In the genomic region with DNA sequence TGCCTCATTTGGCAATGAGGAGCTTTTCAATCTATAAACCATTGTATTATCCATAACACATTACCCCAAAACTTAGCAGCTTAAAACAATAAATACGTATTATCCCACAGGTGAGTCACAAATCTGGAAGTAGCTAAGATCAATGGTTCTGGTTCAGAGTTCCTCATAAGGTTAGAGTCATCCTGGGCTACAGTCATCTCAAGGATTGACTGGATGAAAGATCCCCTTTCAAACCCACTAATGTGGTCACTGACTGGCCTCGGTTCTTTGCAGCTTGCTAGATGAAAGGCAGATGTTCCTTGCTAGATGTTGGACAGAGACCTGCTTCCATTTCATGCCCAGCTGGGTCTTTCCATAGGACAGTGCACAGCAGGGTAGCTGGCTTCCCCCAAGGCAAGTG, we compare ENCODE assay signal across 16 cellular contexts. TPM values are rescaled to one million over a fixed set of nuclear protein-coding genes. Genes with fewer than 3 reads are reported as not detected.
DNase-seq lines count a peak whose midpoint lies in the region; ATAC-seq and TF ChIP-seq lines count a peak whose summit lies in the region.
"Had no signal": no experiment of that assay in that cellular context is flagged by ENCODE, and none has a peak within 500 bp of the region (broad histone marks: within the 10 kb centered on the region; RNA-seq: fewer than 3 reads in every experiment).

No MANE protein-coding gene starts in this region.

- H3K27me3 ChIP-seq in HCT116 (ENCODE audit: insufficient read depth, low read length) = no peaks in the 10 kb centered on the region
- no peaks in the 10 kb centered on the region for H3K27me3 ChIP-seq in A673 (replicated peaks; ENCODE audit: insufficient read depth, low read depth, low read length, poor library complexity)
- H3K27me3 ChIP-seq: neural progenitor cell had no signal

- no peak overlapping the region for H3K27ac ChIP-seq in HCT116 (ENCODE audit: low read depth, low read length)
- no peak overlapping the region for H3K27ac ChIP-seq in A673 (ENCODE audit: low read depth, low read length, poor library complexity, severe bottlenecking)
- H3K27ac ChIP-seq: C4-2B, KMS-11, neural progenitor cell, SK-N-MC, thoracic aorta had no signal

- intact Hi-C loops in HCT116 (cut with micrococcal nuclease) = loop anchor here (2.0 to 10.0 kb wide), 3 partner anchors 83 to 207 kb away; no protein-coding TSS in a partner anchor
- intact Hi-C loops in A673 (cut with micrococcal nuclease; ENCODE audit: unreplicated experiment) = loop anchor here (5.0 kb wide), 1 partner anchor 124 kb away; no protein-coding TSS in a partner anchor

- no peak for TF ChIP-seq POLR2A in HCT116 (IDR thresholded peaks at IDR 0.05; ENCODE audit: borderline replicate concordance, extremely low read depth, insufficient read depth, insufficient read length)

- POLR2A ChIA-PET in HCT116 (lab: Charles Lee) (no interaction called here), A673 (lab: Charles Lee; ENCODE audit: low non-redundant PET) (no interaction called here)

- H3K4me3 ChIP-seq in HCT116 (replicated peaks in 1 of 2; ENCODE audit: low read depth in 1 of 2, low read length in 2 of 2) (no peak overlapping the region), astrocyte of the cerebellum (ENCODE audit: low read depth, low read length) (no peak overlapping the region), A673 (ENCODE audit: low read depth, low read length, poor library complexity, severe bottlenecking) (no peak overlapping the region)
- H3K4me3 ChIP-seq: neural progenitor cell, SK-N-MC, thoracic aorta had no signal

- no peak overlapping the region for H3K4me2 ChIP-seq in HCT116 (ENCODE audit: low read length)
- H3K4me2 ChIP-seq: KMS-11, neural progenitor cell had no signal

- DNase-seq in stimulated activated CD4-positive, alpha-beta T cell treated with anti-CD3 and anti-CD28 coated beads, Interleukin-12 subunit alpha, Interleukin-12 subunit beta, amount 100 ng/mL, for 48 hours (ENCODE audit: low read depth in 2 of 3, low spot score in 1 of 3) = peak in 2 of 3 donors; percentile 12 to 14
- no peak for DNase-seq in stimulated activated CD4-positive, alpha-beta T cell treated with anti-CD3 and anti-CD28 coated beads, Interleukin-2, amount 100 ng/mL, for 24 hours
- DNase-seq in HCT116 (ENCODE audit: low read depth, low spot score) = no peak
- peak; percentile 11 for DNase-seq in astrocyte of the cerebellum (ENCODE audit: low read depth)
- DNase-seq in stimulated activated naive CD8-positive, alpha-beta T cell treated with anti-CD3 and anti-CD28 coated beads, Interleukin-15, amount 100 ng/mL, for 72 hours = peak in 1 of 2 donors; percentile 35
- no peak for DNase-seq in A673 (ENCODE audit: low spot score)
- DNase-seq in NCI-H1105 (lab: John Stamatoyannopoulos, UW) = no peak
- DNase-seq: activated naive CD8-positive, alpha-beta T cell treated with anti-CD3 and anti-CD28 coated beads, Interleukin-2, amount 10 ng/mL, durations not matched to agents 7 days and 5 days; caudate nucleus; mesendoderm; retina had no signal

- RAD21 ChIA-PET in HCT116 (lab: Charles Lee; ENCODE audit: low non-redundant PET in 1 of 2, low total read pairs in 2 of 2, uncharacterized antibody in 2 of 2, unreplicated experiment in 2 of 2) = interaction anchor here (0.7 to 1.1 kb wide), 2 partner anchors 73 to 84 kb away, joined by 3 to 4 read pairs; no protein-coding TSS in a partner anchor

- peaks cover 5% of the 10 kb centered on the region; the same call in 1 of the 2 replicates for H4K20me1 ChIP-seq in HCT116 (ENCODE audit: insufficient read depth)

- H3K79me2 ChIP-seq in HCT116 (ENCODE audit: insufficient read depth, low read length) = no peaks in the 10 kb centered on the region

- in situ Hi-C loops in astrocyte of the cerebellum (cut with HindIII; ENCODE audit: low sequenced_read_pairs) = loop anchor here (5.0 kb wide), 2 partner anchors 69 to 164 kb away; a partner anchor contains a TSS

- BruUV-seq in HCT116 (replicated peaks; lab: Mats Ljungman, UMichigan) = no TSS peak
- no TSS peak for BruUV-seq in A673 (replicated peaks; lab: Mats Ljungman, UMichigan)

- H3K9me3 ChIP-seq in HCT116 (ENCODE audit: control insufficient read depth in 1 of 2, insufficient read depth in 1 of 2, low read depth in 1 of 2, low read length in 2 of 2) = no peaks in the 10 kb centered on the region
- no peaks in the 10 kb centered on the region for H3K9me3 ChIP-seq in A673 (ENCODE audit: low read depth, low read length, poor library complexity, severe bottlenecking)
- H3K9me3 ChIP-seq: thoracic aorta had no signal

- H3K4me1 ChIP-seq in HCT116 (ENCODE audit: control insufficient read depth in 1 of 2, insufficient read depth in 2 of 2, low read length in 2 of 2) = peaks cover 0 to 6% of the 10 kb centered on the region in 2 experiments; a peak in 2 of 4 replicates
- no peaks in the 10 kb centered on the region for H3K4me1 ChIP-seq in A673 (ENCODE audit: insufficient read depth, low read length, poor library complexity, severe bottlenecking)
- H3K4me1 ChIP-seq: neural progenitor cell had no signal

- no peak overlapping the region for H3K9ac ChIP-seq in HCT116 (ENCODE audit: low read length)
- H3K9ac ChIP-seq: KMS-11, neural progenitor cell had no signal

- no peaks in the 10 kb centered on the region for H3K27me3 Mint-ChIP-seq in stimulated activated naive CD8-positive, alpha-beta T cell treated with anti-CD3 and anti-CD28 coated beads, Interleukin-15, amount 100 ng/mL, for 72 hours
- H3K27me3 Mint-ChIP-seq: activated naive CD8-positive, alpha-beta T cell treated with anti-CD3 and anti-CD28 coated beads, Interleukin-2, amount 10 ng/mL, durations not matched to agents 7 days and 5 days had no signal

- no peaks in the 10 kb centered on the region for H3K9me2 ChIP-seq in HCT116 (ENCODE audit: insufficient read depth)

- ATAC-seq in HCT116 = 0 out of 2 replicates have a peak, but pooled peaks have one; percentile 12
- ATAC-seq in stimulated activated naive CD8-positive, alpha-beta T cell treated with anti-CD3 and anti-CD28 coated beads, Interleukin-15, amount 100 ng/mL, for 72 hours = peak; percentile 88

- TF ChIP-seq CTCF in HCT116 (IDR thresholded peaks at IDR 0.05 in 2 of 3, conservative IDR thresholded peaks at IDR 0.05 in 1 of 3; ENCODE audit: borderline replicate concordance in 1 of 3, insufficient read depth in 1 of 3, low read depth in 2 of 3, low read length in 2 of 3) = no peak
- TF ChIP-seq CTCF in astrocyte of the cerebellum (IDR thresholded peaks at IDR 0.05; ENCODE audit: low read depth, low read length, missing control alignments) = no peak
- no peak for TF ChIP-seq CTCF in A673 (conservative IDR thresholded peaks at IDR 0.05; ENCODE audit: low read depth, low read length)

- H3K36me3 ChIP-seq in HCT116 (ENCODE audit: control insufficient read depth in 1 of 2, insufficient read depth in 2 of 2, low read length in 2 of 2) (peaks cover 10 to 18% of the 10 kb centered on the region in 2 experiments; a peak in 3 of 4 replicates), A673 (ENCODE audit: insufficient read depth, low read length, poor library complexity, severe bottlenecking) (peaks cover 12% of the 10 kb centered on the region)
- H3K36me3 ChIP-seq: neural progenitor cell, thoracic aorta had no signal

- no peak overlapping the region for H3K27ac Mint-ChIP-seq in stimulated activated naive CD8-positive, alpha-beta T cell treated with anti-CD3 and anti-CD28 coated beads, Interleukin-15, amount 100 ng/mL, for 72 hours
- H3K27ac Mint-ChIP-seq: neural progenitor cell had no signal

- CTCF ChIA-PET in HCT116 (lab: Charles Lee) = interaction anchor here (1.9 to 2.6 kb wide), 2 partner anchors 68 to 83 kb away, joined by 4 to 26 read pairs; a partner anchor contains a TSS
- CTCF ChIA-PET in A673 (lab: Charles Lee) = interaction anchor here (0.7 kb wide), 1 partner anchor 88 kb away, joined by 3 read pairs; no protein-coding TSS in a partner anchor

- no peaks in the 10 kb centered on the region for H3K4me1 Mint-ChIP-seq in stimulated activated naive CD8-positive, alpha-beta T cell treated with anti-CD3 and anti-CD28 coated beads, Interleukin-15, amount 100 ng/mL, for 72 hours
- H3K4me1 Mint-ChIP-seq: neural progenitor cell had no signal

- H2AFZ ChIP-seq in HCT116 (ENCODE audit: low read depth, low read length, poor library complexity, severe bottlenecking) = no peak overlapping the region
- H2AFZ ChIP-seq: neural progenitor cell had no signal

- no peak for TF ChIP-seq RAD21 in HCT116 (IDR thresholded peaks at IDR 0.05; ENCODE audit: low read depth)

- no peak overlapping the region for H3K4me3 Mint-ChIP-seq in stimulated activated naive CD8-positive, alpha-beta T cell treated with anti-CD3 and anti-CD28 coated beads, Interleukin-15, amount 100 ng/mL, for 72 hours
- H3K4me3 Mint-ChIP-seq: activated naive CD8-positive, alpha-beta T cell treated with anti-CD3 and anti-CD28 coated beads, Interleukin-2, amount 10 ng/mL, durations not matched to agents 7 days and 5 days; neural progenitor cell had no signal

- H3K9me3 Mint-ChIP-seq in stimulated activated naive CD8-positive, alpha-beta T cell treated with anti-CD3 and anti-CD28 coated beads, Interleukin-15, amount 100 ng/mL, for 72 hours = no peaks in the 10 kb centered on the region
- H3K9me3 Mint-ChIP-seq: activated naive CD8-positive, alpha-beta T cell treated with anti-CD3 and anti-CD28 coated beads, Interleukin-2, amount 10 ng/mL, durations not matched to agents 7 days and 5 days; neural progenitor cell had no signal

TF ChIP-seq in HCT116, 20 proteins besides CTCF, POLR2A, EP300 and RAD21:
- no peak for TF ChIP-seq SIN3A (IDR thresholded peaks at IDR 0.05; ENCODE audit: low read depth)

RNA-seq across cellular contexts. Expression of a gene that starts 8.1 kb away (rescaled TPM):
- total RNA-seq in HCT116 (2021; ENCODE audit: unreplicated experiment) = 19.2 TPM
- polyA plus RNA-seq in HCT116 (2012) = 17.3 and 19.0 TPM in 2 replicates
- 23.2 and 23.5 TPM in 2 replicates for total RNA-seq in A673 (2021)

RNA-seq across cellular contexts. Expression of a gene that starts 49.1 kb away (rescaled TPM):
- total RNA-seq in HCT116 (2021; ENCODE audit: unreplicated experiment) = 3.8 TPM
- 2.5 and 2.7 TPM in 2 replicates for polyA plus RNA-seq in HCT116 (2012)
- total RNA-seq in A673 (2021) = 11.5 and 13.8 TPM in 2 replicates

RNA-seq across cellular contexts. Expression of a gene that starts 58.0 kb away (rescaled TPM):
- total RNA-seq in HCT116 (2021; ENCODE audit: unreplicated experiment) (20.5 TPM), A673 (2021) (7.7 and 10.8 TPM in 2 replicates)
- 13.6 and 16.4 TPM in 2 replicates for polyA plus RNA-seq in HCT116 (2012)

RNA-seq across cellular contexts. Expression of a gene that starts 58.1 kb away (rescaled TPM):
- total RNA-seq in HCT116 (2021; ENCODE audit: unreplicated experiment) (27.8 TPM), A673 (2021) (8.3 and 13.8 TPM in 2 replicates)
- polyA plus RNA-seq in HCT116 (2012) = 20.5 and 21.6 TPM in 2 replicates

Comparison
In these comparisons a context has a peak if more than half of its experiments do, and no peak if none do; other contexts are left out.
1. DNase-seq: peak in stimulated activated CD4-positive, alpha-beta T cell treated with anti-CD3 and anti-CD28 coated beads, Interleukin-12 subunit alpha, Interleukin-12 subunit beta, amount 100 ng/mL, for 48 hours (2 of 3) and astrocyte of the cerebellum (single experiment); none in stimulated activated CD4-positive, alpha-beta T cell treated with anti-CD3 and anti-CD28 coated beads, Interleukin-2, amount 100 ng/mL, for 24 hours (0 of 2), HCT116 (single experiment), A673 (single experiment) and NCI-H1105 (single experiment).